25 cellular contexts compared by ENCODE assay signal in genomic region chr3:79364784-79365183, GRCh38.
"Had no signal": no experiment of that assay in that cellular context is flagged by ENCODE, and none has a peak within 500 bp of the region (broad histone marks: within the 10 kb centered on the region; RNA-seq: fewer than 3 reads in every experiment).

No MANE protein-coding gene starts in this region.

- H3K27ac ChIP-seq: coronary artery, dorsolateral prefrontal cortex, gastroesophageal sphincter had no signal

- H3K9me3 Mint-ChIP-seq: activated CD8-positive, alpha-beta T cell treated with anti-CD3 and anti-CD28 coated beads for 36 hours; dendritic cell treated with granulocyte-macrophage colony-stimulating factor and Interleukin-4, amounts not matched to agents 40 ng/mL and 50 ng/mL, for 4 days had no signal

- H3K4me3 ChIP-seq: coronary artery, dorsolateral prefrontal cortex, gastroesophageal sphincter had no signal

- H3K9me3 ChIP-seq: gastroesophageal sphincter had no signal

- H3K36me3 Mint-ChIP-seq: activated naive CD8-positive, alpha-beta T cell had no signal

- H3K36me3 ChIP-seq: brain microvascular endothelial cell, gastroesophageal sphincter had no signal

- H3K27me3 ChIP-seq: brain microvascular endothelial cell, gastroesophageal sphincter had no signal

- H3K4me1 Mint-ChIP-seq: activated T-helper 17 cell treated with anti-CD3 and anti-CD28 coated beads, Interleukin-2, amount 50 U/mL, for 72 hours; central memory CD8-positive, alpha-beta T cell had no signal

- DNase-seq: activated CD4-positive, alpha-beta T cell treated with anti-CD3 and anti-CD28 coated beads for 48 hours; activated CD4-positive, alpha-beta T cell treated with anti-CD3 and anti-CD28 coated beads, Interleukin-2, amount 50 U/mL, for 1 hour; activated CD4-positive, alpha-beta T cell treated with anti-CD3 and anti-CD28 coated beads, Interleukin-2, amount 50 U/mL, for 48 hours; activated CD8-positive, alpha-beta memory T cell treated with anti-CD3 and anti-CD28 coated beads for 24 hours; activated CD8-positive, alpha-beta T cell treated with anti-CD3 and anti-CD28 coated beads for 36 hours; activated effector memory CD4-positive, alpha-beta T cell treated with Interleukin-2 at 50 U/mL for 16 hours; activated gamma-delta T cell treated with Interleukin-2 at 50 U/mL for 16 hours; activated naive CD4-positive, alpha-beta T cell treated with anti-CD3 and anti-CD28 coated beads, Interleukin-2, amount 50 U/mL, for 16 hours; activated naive CD4-positive, alpha-beta T cell treated with Interleukin-2 at 50 U/mL for 16 hours; activated T-cell treated with anti-CD3 and anti-CD28 coated beads, Interleukin-2, amount 50 U/mL, for 4 hours; amniotic stem cell; anterior cingulate cortex; dorsolateral prefrontal cortex; effector memory CD4-positive, alpha-beta T cell; endodermal cell; foreskin melanocyte; T-helper 2 cell had no signal

- H3K27me3 Mint-ChIP-seq: activated CD8-positive, alpha-beta T cell treated with anti-CD3 and anti-CD28 coated beads for 36 hours; activated naive CD8-positive, alpha-beta T cell; activated T-helper 17 cell treated with anti-CD3 and anti-CD28 coated beads, Interleukin-2, amount 50 U/mL, for 72 hours; central memory CD8-positive, alpha-beta T cell; dendritic cell treated with granulocyte-macrophage colony-stimulating factor and Interleukin-4, amounts not matched to agents 40 ng/mL and 50 ng/mL, for 4 days had no signal

- ATAC-seq: activated CD8-positive, alpha-beta T cell treated with anti-CD3 and anti-CD28 coated beads for 36 hours; activated T-cell treated with anti-CD3 and anti-CD28 coated beads, Interleukin-2, amount 50 U/mL, for 4 hours; activated T-helper 17 cell treated with anti-CD3 and anti-CD28 coated beads, Interleukin-2, amount 50 U/mL, for 72 hours; esophagus mucosa; gastroesophageal sphincter had no signal

- H3K4me1 ChIP-seq: gastroesophageal sphincter had no signal

- H3K4me3 Mint-ChIP-seq: activated CD8-positive, alpha-beta T cell treated with anti-CD3 and anti-CD28 coated beads for 36 hours; activated naive CD8-positive, alpha-beta T cell; activated T-cell treated with anti-CD3 and anti-CD28 coated beads, Interleukin-2, amount 50 U/mL, for 4 hours; activated T-helper 17 cell treated with anti-CD3 and anti-CD28 coated beads, Interleukin-2, amount 50 U/mL, for 72 hours; central memory CD8-positive, alpha-beta T cell; dendritic cell treated with granulocyte-macrophage colony-stimulating factor and Interleukin-4, amounts not matched to agents 40 ng/mL and 50 ng/mL, for 4 days; endodermal cell had no signal

- H3K27ac Mint-ChIP-seq: activated CD8-positive, alpha-beta T cell treated with anti-CD3 and anti-CD28 coated beads for 36 hours; activated naive CD8-positive, alpha-beta T cell; activated T-helper 17 cell treated with anti-CD3 and anti-CD28 coated beads, Interleukin-2, amount 50 U/mL, for 72 hours; dendritic cell treated with granulocyte-macrophage colony-stimulating factor and Interleukin-4, amounts not matched to agents 40 ng/mL and 50 ng/mL, for 4 days; endodermal cell had no signal
